ENCODE assay signal across 13 cellular contexts in genomic region chr17:41520821-41521521, GRCh38. TPM values are rescaled to one million over a fixed set of nuclear protein-coding genes. Genes with fewer than 3 reads are reported as not detected.
DNase-seq lines count a peak whose midpoint lies in the region; ATAC-seq lines count a peak whose summit lies in the region.
"Had no signal": no experiment of that assay in that cellular context is flagged by ENCODE, and none has a peak within 500 bp of the region (broad histone marks: within the 10 kb centered on the region; RNA-seq: fewer than 3 reads in every experiment).

No MANE protein-coding gene starts in this region.

- WGBS in mesendoderm (ENCODE audit: extremely low coverage, insufficient coverage, low lambda C conversion rate): no CpG with 5 or more reads among the region's 10 CpGs

- peak overlapping the region; percentile 15 for H3K56ac ChIP-seq in mesendoderm (ENCODE audit: low read length)

- H4K5ac ChIP-seq in mesendoderm (ENCODE audit: low read length): no peak overlapping the region

- H3K4ac ChIP-seq in mesendoderm (ENCODE audit: low read depth, low read length): no peak overlapping the region

- no peak overlapping the region for H3K27ac ChIP-seq in mesendoderm (ENCODE audit: low read depth, low read length)
- H3K27ac ChIP-seq: C4-2B had no signal

- peaks cover 9% of the 10 kb centered on the region for H3K36me3 ChIP-seq in mesendoderm (ENCODE audit: control insufficient read depth, insufficient read depth, low read length)

- peaks cover 4% of the 10 kb centered on the region for H3K27me3 Mint-ChIP-seq in activated naive CD8-positive, alpha-beta T cell treated with anti-CD3 and anti-CD28 coated beads, Interleukin-2, amount 50 U/mL, for 24 hours

- H3K23ac ChIP-seq in mesendoderm (ENCODE audit: low read length): no peak overlapping the region

- peak; percentile 15 for DNase-seq in DMS 273 treated with DMSO at 0.1 percent for 48 hours (lab: John Stamatoyannopoulos, UW)
- peak in 2 of 3 experiments; percentile 79 to 91 for DNase-seq in NCI-H1417 (lab: John Stamatoyannopoulos, UW)
- DNase-seq in T1000 (lab: John Stamatoyannopoulos, UW): peak; percentile 38
- DNase-seq in mesendoderm: no peak
- DNase-seq in activated naive CD8-positive, alpha-beta T cell treated with anti-CD3 and anti-CD28 coated beads, Interleukin-2, amount 50 U/mL, for 24 hours: no peak
- no peak for DNase-seq in NCI-H510A (lab: John Stamatoyannopoulos, UW)
- DNase-seq: activated CD4-positive, alpha-beta T cell treated with anti-CD3 and anti-CD28 coated beads, Interleukin-2, amount 50 U/mL, for 4 hours; immature natural killer cell; SIG-M5; stimulated activated CD4-positive, alpha-beta T cell treated with anti-CD3 and anti-CD28 coated beads, Interleukin-2, amount 100 ng/mL, for 24 hours had no signal

- H3K27ac Mint-ChIP-seq in activated naive CD8-positive, alpha-beta T cell treated with anti-CD3 and anti-CD28 coated beads, Interleukin-2, amount 50 U/mL, for 24 hours: no peak overlapping the region
- H3K27ac Mint-ChIP-seq: immature natural killer cell had no signal

- no peaks in the 10 kb centered on the region for H3K79me2 ChIP-seq in mesendoderm (ENCODE audit: control insufficient read depth, insufficient read depth, low read length)

- no peaks in the 10 kb centered on the region for H3K4me1 Mint-ChIP-seq in activated naive CD8-positive, alpha-beta T cell treated with anti-CD3 and anti-CD28 coated beads, Interleukin-2, amount 50 U/mL, for 24 hours
- H3K4me1 Mint-ChIP-seq: immature natural killer cell had no signal

- H3K9ac ChIP-seq in mesendoderm (ENCODE audit: low read length): no peak overlapping the region

- H3K4me3 Mint-ChIP-seq in activated naive CD8-positive, alpha-beta T cell treated with anti-CD3 and anti-CD28 coated beads, Interleukin-2, amount 50 U/mL, for 24 hours: no peak overlapping the region
- H3K4me3 Mint-ChIP-seq: immature natural killer cell had no signal

- H3K36me3 Mint-ChIP-seq in activated naive CD8-positive, alpha-beta T cell treated with anti-CD3 and anti-CD28 coated beads, Interleukin-2, amount 50 U/mL, for 24 hours (ENCODE audit: low read depth): no peaks in the 10 kb centered on the region

- ATAC-seq in GM21447 (IDR thresholded peaks at IDR 0.05; ENCODE audit: unreplicated experiment): no peak
- no peak for ATAC-seq in activated naive CD8-positive, alpha-beta T cell treated with anti-CD3 and anti-CD28 coated beads, Interleukin-2, amount 50 U/mL, for 24 hours
- no peak for ATAC-seq in GM21723 (IDR thresholded peaks at IDR 0.05; ENCODE audit: unreplicated experiment)

- H3K9me3 Mint-ChIP-seq in activated naive CD8-positive, alpha-beta T cell treated with anti-CD3 and anti-CD28 coated beads, Interleukin-2, amount 50 U/mL, for 24 hours: no peaks in the 10 kb centered on the region

- peaks cover 3% of the 10 kb centered on the region for H3K4me1 ChIP-seq in mesendoderm (ENCODE audit: control insufficient read depth, low read depth, low read length)

- no peak overlapping the region for H3K4me2 ChIP-seq in mesendoderm (ENCODE audit: low read length)

- no peaks in the 10 kb centered on the region for H3K79me1 ChIP-seq in mesendoderm (ENCODE audit: low read length)

- H3K4me3 ChIP-seq in mesendoderm (ENCODE audit: low read length): no peak overlapping the region

- no peak overlapping the region for H4K8ac ChIP-seq in mesendoderm (ENCODE audit: low read depth, low read length)

- no peak overlapping the region for H2AK5ac ChIP-seq in mesendoderm (ENCODE audit: low read length)

- H2BK120ac ChIP-seq in mesendoderm (ENCODE audit: low read depth, low read length): no peak overlapping the region

- no peak overlapping the region for H2BK5ac ChIP-seq in mesendoderm (ENCODE audit: low read length)

- H3K27me3 ChIP-seq in mesendoderm (ENCODE audit: insufficient read depth, low read length, poor library complexity): no peaks in the 10 kb centered on the region

- no peak overlapping the region for H2BK15ac ChIP-seq in mesendoderm (replicated peaks; ENCODE audit: low read depth)

- no peak overlapping the region for H3K18ac ChIP-seq in mesendoderm (ENCODE audit: low read length)

RNA-seq across cellular contexts. Expression of gene KRT15, which starts 2.3 kb away (rescaled TPM):
- polyA plus RNA-seq in mesendoderm (2013, experiment 1 of 2): 0.15 TPM
- polyA plus RNA-seq in mesendoderm (2013, experiment 2 of 2): 0.21 TPM
- polyA plus RNA-seq: immature natural killer cell had no signal

RNA-seq across cellular contexts. Expression of gene KRT19, which starts 7.1 kb away (rescaled TPM):
- 114 TPM for polyA plus RNA-seq in mesendoderm (2013, experiment 1 of 2)
- 115 TPM for polyA plus RNA-seq in mesendoderm (2013, experiment 2 of 2)
- polyA plus RNA-seq: immature natural killer cell had no signal

RNA-seq across cellular contexts. Expression of gene KRT13, which starts 15.6 kb away (rescaled TPM):
- not detected for polyA plus RNA-seq in mesendoderm (2013, experiment 1 of 2)
- polyA plus RNA-seq in mesendoderm (2013, experiment 2 of 2): not detected
- polyA plus RNA-seq: immature natural killer cell had no signal

RNA-seq across cellular contexts. Expression of gene KRT36, which starts 31.3 kb away (rescaled TPM):
- not detected for polyA plus RNA-seq in mesendoderm (2013, experiment 1 of 2)
- not detected for polyA plus RNA-seq in mesendoderm (2013, experiment 2 of 2)
- polyA plus RNA-seq: immature natural killer cell had no signal

RNA-seq across cellular contexts. Expression of gene KRT35, which starts 40.0 kb away (rescaled TPM):
- polyA plus RNA-seq in mesendoderm (2013, experiment 1 of 2): not detected
- not detected for polyA plus RNA-seq in mesendoderm (2013, experiment 2 of 2)
- polyA plus RNA-seq: immature natural killer cell had no signal

Comparison
In these comparisons a context has a peak if more than half of its experiments do, and no peak if none do; other contexts are left out.
1. DNase-seq: peak in DMS 273 treated with DMSO at 0.1 percent for 48 hours (single experiment), NCI-H1417 (2 of 3) and T1000 (single experiment); none in mesendoderm (single experiment), activated naive CD8-positive, alpha-beta T cell treated with anti-CD3 and anti-CD28 coated beads, Interleukin-2, amount 50 U/mL, for 24 hours (single experiment) and NCI-H510A (single experiment).